9 cellular contexts compared by ENCODE assay signal in genomic region chr10:80168679-80169380, GRCh38. TPM values are rescaled to one million over a fixed set of nuclear protein-coding genes. Genes with fewer than 3 reads are reported as not detected.
DNase-seq lines count a peak whose midpoint lies in the region; ATAC-seq and TF ChIP-seq lines count a peak whose summit lies in the region.
"Had no signal": no experiment of that assay in that cellular context is flagged by ENCODE, and none has a peak within 500 bp of the region (broad histone marks: within the 10 kb centered on the region; RNA-seq: fewer than 3 reads in every experiment).

No MANE protein-coding gene starts in this region.

- intact Hi-C loops in left cardiac atrium (cut with DNase I): no loop called here
- intact Hi-C loops in left colon (cut with DNase I, micrococcal nuclease): no loop called here

- H3K27me3 Mint-ChIP-seq in T-helper 17 cell: no peaks in the 10 kb centered on the region

- H3K4me3 Mint-ChIP-seq in T-helper 17 cell: no peak overlapping the region

- DNase-seq in stimulated activated CD4-positive, alpha-beta T cell treated with anti-CD3 and anti-CD28 coated beads, Interleukin-4, amount 100 ng/mL, for 24 hours: peak; percentile 9
- DNase-seq in stimulated activated CD4-positive, alpha-beta T cell treated with anti-CD3 and anti-CD28 coated beads, Interleukin-4, amount 100 ng/mL, for 4 hours: no peak
- peak in 1 of 3 donors; percentile 24 for DNase-seq in T-helper 17 cell
- DNase-seq in left cardiac atrium: peak; percentile 27
- DNase-seq in NOMO-1 treated with dmso at 0.1 percent for 144 hours (lab: John Stamatoyannopoulos, UW; ENCODE audit: unreplicated experiment): no peak
- no peak for DNase-seq in left colon
- DNase-seq in D341Med (ENCODE audit: low spot score): no peak
- DNase-seq: effector CD4-positive, alpha-beta T cell had no signal

- H3K4me1 Mint-ChIP-seq in T-helper 17 cell: peaks cover 17% of the 10 kb centered on the region

- H3K36me3 Mint-ChIP-seq in T-helper 17 cell (ENCODE audit: low read depth): peaks cover 2% of the 10 kb centered on the region

- no peak overlapping the region for H3K27ac Mint-ChIP-seq in T-helper 17 cell

- H3K9me3 ChIP-seq in T-helper 17 cell (ENCODE audit: control insufficient read depth, low read length, poor library complexity, severe bottlenecking): no peaks in the 10 kb centered on the region

- ATAC-seq in T-helper 17 cell (peak; percentile 48), left cardiac atrium (no peak), left colon (no peak), SK-N-SH treated with all-trans-retinoic acid at 6 μM for 48 hours (no peak)

TF ChIP-seq in SK-N-SH treated with all-trans-retinoic acid at 6 μM for 48 hours, 23 proteins besides CTCF, POLR2A, EP300 and RAD21:
- TF ChIP-seq ZNF565 (CRISPR knock-in tag; conservative IDR thresholded peaks at IDR 0.05; ENCODE audit: low read depth): no peak
TF ChIP-seq in SK-N-SH treated with all-trans-retinoic acid at 6 μM for 48 hours: peak in this region for 0.

RNA-seq across cellular contexts. Expression of gene PLAC9, which starts 36.3 kb away (rescaled TPM):
- total RNA-seq in T-helper 17 cell: not detected
- 10 to 100 TPM; 60.9 to 97.9 TPM for total RNA-seq in left cardiac atrium
- total RNA-seq in left colon: 1 to 10 TPM; 4.2 to 8.2 TPM

RNA-seq across cellular contexts. Expression of gene ANXA11, which starts 36.5 kb away (rescaled TPM):
- total RNA-seq in T-helper 17 cell: 100 to 1,000 TPM; 199 to 209 TPM
- 100 to 1,000 TPM; 327 to 413 TPM for total RNA-seq in left cardiac atrium
- total RNA-seq in left colon: 100 to 1,000 TPM; 384 to 427 TPM

Comparison
In these comparisons a context has a peak if more than half of its experiments do, and no peak if none do; other contexts are left out.
1. DNase-seq: peak in stimulated activated CD4-positive, alpha-beta T cell treated with anti-CD3 and anti-CD28 coated beads, Interleukin-4, amount 100 ng/mL, for 24 hours (single experiment) and left cardiac atrium (single experiment); none in stimulated activated CD4-positive, alpha-beta T cell treated with anti-CD3 and anti-CD28 coated beads, Interleukin-4, amount 100 ng/mL, for 4 hours (0 of 2), NOMO-1 treated with dmso at 0.1 percent for 144 hours (single experiment), left colon (0 of 2) and D341Med (single experiment).
2. RNA of gene PLAC9, which starts 36.3 kb away (total RNA-seq): 60.9 to 97.9 TPM in left cardiac atrium; 4.2 to 8.2 TPM in left colon and not detected in T-helper 17 cell; every median in the first group is over 4 times any median in the second.